In the genomic region with DNA sequence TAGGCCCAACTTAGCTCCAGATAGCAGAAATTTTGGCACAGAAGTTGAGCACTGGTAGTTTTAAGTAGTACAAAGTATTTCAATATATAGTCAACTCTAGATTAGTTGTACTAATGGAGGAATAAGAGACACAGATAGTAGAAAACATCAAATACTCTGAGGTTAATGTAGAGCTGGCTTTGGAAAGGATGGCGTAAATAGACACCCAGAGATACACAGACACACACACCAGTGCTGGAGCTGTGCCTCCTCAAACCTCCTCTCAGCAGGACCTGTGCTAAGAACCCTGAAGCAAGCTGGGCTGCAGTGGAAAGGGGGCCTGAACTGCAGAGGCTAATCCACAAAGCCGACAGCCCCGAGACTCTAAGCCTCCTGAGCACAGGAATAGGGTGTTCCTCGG, we compare ENCODE assay signal across 14 cellular contexts.
A peak's percentile ranks its signal among the peaks of the same experiment; 100 is the strongest.
DNase-seq lines count a peak whose midpoint lies in the region; ATAC-seq and TF ChIP-seq lines count a peak whose summit lies in the region.
"Had no signal": no experiment of that assay in that cellular context is flagged by ENCODE, and none has a peak within 500 bp of the region (broad histone marks: within the 10 kb centered on the region; RNA-seq: fewer than 3 reads in every experiment).

No MANE protein-coding gene starts in this region.

- H3K9me3 ChIP-seq in WERI-Rb-1 (ENCODE audit: severe bottlenecking) (no peaks in the 10 kb centered on the region), esophagus muscularis mucosa (no peaks in the 10 kb centered on the region), neuronal stem cell (replicated peaks in 1 of 2; ENCODE audit: control insufficient read depth in 2 of 2, insufficient read depth in 1 of 2, low read depth in 1 of 2, low read length in 2 of 2) (no peaks in the 10 kb centered on the region), skeletal muscle tissue (ENCODE audit: control insufficient read depth in 3 of 3, low read length in 3 of 3) (no peaks in the 10 kb centered on the region)
- H3K9me3 ChIP-seq: Peyer's patch, SJSA1 had no signal

- H3K18ac ChIP-seq in neuronal stem cell (ENCODE audit: low read length), result peak overlapping the region; percentile 3

- no peak overlapping the region for H2BK12ac ChIP-seq in neuronal stem cell (ENCODE audit: low read length)

- TF ChIP-seq EP300 in esophagus muscularis mucosa (IDR thresholded peaks at IDR 0.05), result no peak

- ATAC-seq in HG03571 (IDR thresholded peaks at IDR 0.05; ENCODE audit: unreplicated experiment), result no peak
- ATAC-seq in HG02642 (IDR thresholded peaks at IDR 0.05; ENCODE audit: poor library complexity, unreplicated experiment), result no peak

- no peaks in the 10 kb centered on the region for H3K79me1 ChIP-seq in neuronal stem cell (ENCODE audit: low read depth, low read length)

- WGBS in esophagus muscularis mucosa, result 93% methylated on average over 4 of the region's 4 CpGs
- no CpG with 5 or more reads among the region's 4 CpGs for WGBS in neuronal stem cell (ENCODE audit: extremely low coverage in 2 of 2, insufficient read length in 2 of 2, insufficient replicate concordance in 1 of 2), 2 donors

- no peak overlapping the region for H3K4ac ChIP-seq in neuronal stem cell (ENCODE audit: low read length)

- H3K4me3 ChIP-seq in WERI-Rb-1 (ENCODE audit: low read depth, low read length) (no peak overlapping the region), esophagus muscularis mucosa (no peak overlapping the region), neuronal stem cell (ENCODE audit: low read length in 2 of 2) (no peak overlapping the region), skeletal muscle tissue (ENCODE audit: low read length in 3 of 3) (no peak overlapping the region)
- H3K4me3 ChIP-seq: Peyer's patch, SJSA1 had no signal

- DNase-seq in WERI-Rb-1 (peak; percentile 29), esophagus muscularis mucosa (ENCODE audit: extremely low spot score) (no peak), neuronal stem cell (ENCODE audit: low spot score) (no peak), T-helper 1 cell (no peak)
- DNase-seq: CD4-positive, CD25-positive, alpha-beta regulatory T cell; EL; Karpas-422; NCI-H1694 treated with DMSO at 0.1 percent for 48 hours; NCI-H82; Peyer's patch had no signal

- H2BK15ac ChIP-seq in neuronal stem cell (ENCODE audit: low read length), result no peak overlapping the region

- intact Hi-C loops in esophagus muscularis mucosa (cut with DNase I), result no loop called here

- TF ChIP-seq CTCF in WERI-Rb-1 (IDR thresholded peaks at IDR 0.05; ENCODE audit: low read depth, low read length), result no peak
- TF ChIP-seq CTCF in esophagus muscularis mucosa (IDR thresholded peaks at IDR 0.05), result no peak

- H2AFZ ChIP-seq in neuronal stem cell (ENCODE audit: low read length), result no peak overlapping the region

- H3K27me3 ChIP-seq in WERI-Rb-1 (ENCODE audit: insufficient read depth, low read depth, severe bottlenecking) (no peaks in the 10 kb centered on the region), esophagus muscularis mucosa (no peaks in the 10 kb centered on the region), neuronal stem cell (ENCODE audit: control insufficient read depth in 3 of 3, insufficient read depth in 3 of 3, low read depth in 1 of 3, low read length in 3 of 3) (no peaks in the 10 kb centered on the region), skeletal muscle tissue (ENCODE audit: control insufficient read depth in 3 of 3, insufficient read depth in 3 of 3, low read length in 3 of 3) (no peaks in the 10 kb centered on the region)
- H3K27me3 ChIP-seq: Peyer's patch, SJSA1 had no signal

- H3K14ac ChIP-seq in neuronal stem cell (ENCODE audit: low read length), result no peak overlapping the region

- H2BK5ac ChIP-seq in neuronal stem cell (ENCODE audit: low read length), result no peak overlapping the region

- no peak overlapping the region for H4K8ac ChIP-seq in neuronal stem cell (ENCODE audit: low read depth, low read length)

- no peak for TF ChIP-seq POLR2A in esophagus muscularis mucosa (IDR thresholded peaks at IDR 0.05; ENCODE audit: low read depth)

- no peak overlapping the region for H3K23ac ChIP-seq in neuronal stem cell (ENCODE audit: low read depth, low read length, poor library complexity)

- no peak overlapping the region for H2BK120ac ChIP-seq in neuronal stem cell (ENCODE audit: low read depth, low read length)

- H3K9ac ChIP-seq in neuronal stem cell (ENCODE audit: low read depth, low read length, poor library complexity) (no peak overlapping the region), skeletal muscle tissue (ENCODE audit: low read depth in 1 of 3, low read length in 3 of 3) (no peak overlapping the region)

- no peak overlapping the region for H3K27ac ChIP-seq in WERI-Rb-1
- H3K27ac ChIP-seq in esophagus muscularis mucosa (replicated peaks in 1 of 4), result peak overlapping the region; percentile 18 to 58 (median 46)
- H3K27ac ChIP-seq in neuronal stem cell (replicated peaks; ENCODE audit: low read length), result no peak overlapping the region
- H3K27ac ChIP-seq in skeletal muscle tissue (ENCODE audit: low read depth, low read length), result peak overlapping the region; percentile 88
- H3K27ac ChIP-seq: SJSA1 had no signal

- no peak overlapping the region for H3K4me2 ChIP-seq in neuronal stem cell (ENCODE audit: insufficient read depth, low read length, poor library complexity, severe bottlenecking)

- no peak overlapping the region for H4K91ac ChIP-seq in neuronal stem cell (ENCODE audit: low read depth, low read length, poor library complexity)

- H2AK5ac ChIP-seq in neuronal stem cell (ENCODE audit: low read depth, low read length), result no peak overlapping the region

- peaks cover 48 to 65% (median 63%) of the 10 kb centered on the region in 4 donors for H3K4me1 ChIP-seq in esophagus muscularis mucosa
- peaks cover 0 to 9% of the 10 kb centered on the region in 2 donors for H3K4me1 ChIP-seq in neuronal stem cell (ENCODE audit: control insufficient read depth in 2 of 2, insufficient read depth in 1 of 2, low read depth in 1 of 2, low read length in 2 of 2)
- peaks cover 44 to 52% (median 50%) of the 10 kb centered on the region in 3 donors for H3K4me1 ChIP-seq in skeletal muscle tissue (ENCODE audit: control insufficient read depth in 3 of 3, insufficient read depth in 3 of 3, low read length in 3 of 3)

- H3K36me3 ChIP-seq in WERI-Rb-1 (no peaks in the 10 kb centered on the region), esophagus muscularis mucosa (peaks cover 23 to 70% (median 55%) of the 10 kb centered on the region in 4 donors), neuronal stem cell (replicated peaks in 1 of 2; ENCODE audit: control insufficient read depth in 2 of 2, insufficient read depth in 2 of 2, low read length in 2 of 2) (no peaks in the 10 kb centered on the region), skeletal muscle tissue (ENCODE audit: control insufficient read depth in 3 of 3, insufficient read depth in 3 of 3, low read length in 3 of 3) (peaks cover 7 to 8% (median 8%) of the 10 kb centered on the region in 3 donors)
- H3K36me3 ChIP-seq: Peyer's patch had no signal

Comparison
In these comparisons a context has a peak if more than half of its experiments do, and no peak if none do; other contexts are left out.
1. H3K27ac ChIP-seq: peak in esophagus muscularis mucosa (4 of 4) and skeletal muscle tissue (single experiment); none in WERI-Rb-1 (single experiment) and neuronal stem cell (single experiment).